ENCODE assay signal across 19 cellular contexts in the genomic region with DNA sequence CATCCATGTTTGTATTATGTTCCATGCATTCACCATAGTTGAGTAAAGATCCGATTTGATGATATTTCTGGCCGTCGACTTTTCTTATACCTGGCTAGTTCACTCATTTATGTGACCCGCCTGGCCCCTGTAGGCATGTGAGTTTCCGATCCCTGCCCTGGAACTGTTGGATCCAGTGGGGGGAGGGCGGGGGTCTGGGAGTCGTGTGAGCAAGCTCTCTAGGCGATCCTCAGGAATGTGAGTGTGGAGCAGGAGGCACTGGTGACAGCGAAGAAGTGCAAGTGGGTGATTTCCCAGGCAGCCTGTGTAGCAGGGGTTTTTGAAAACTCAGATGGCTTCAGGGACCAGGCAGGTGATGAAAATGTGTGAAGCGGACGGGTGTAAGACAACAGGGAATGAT. TPM values are rescaled to one million over a fixed set of nuclear protein-coding genes. Genes with fewer than 3 reads are reported as not detected.
DNase-seq lines count a peak whose midpoint lies in the region; FAIRE-seq and TF ChIP-seq lines count a peak whose summit lies in the region.
"Had no signal": no experiment of that assay in that cellular context is flagged by ENCODE, and none has a peak within 500 bp of the region (broad histone marks: within the 10 kb centered on the region; RNA-seq: fewer than 3 reads in every experiment).

No MANE protein-coding gene starts in this region.

- H3K27me3 ChIP-seq in mammary epithelial cell (ENCODE audit: insufficient read depth, low read length) (no peaks in the 10 kb centered on the region), neuronal stem cell (ENCODE audit: control insufficient read depth in 3 of 3, insufficient read depth in 3 of 3, low read depth in 1 of 3, low read length in 3 of 3) (no peaks in the 10 kb centered on the region), thyroid gland (no peaks in the 10 kb centered on the region)

- TF ChIP-seq POLR2A in thyroid gland (IDR thresholded peaks at IDR 0.05) (no peak), GM12891 (IDR thresholded peaks at IDR 0.05; ENCODE audit: low read depth, low read length) (no peak)

- H3K79me2 ChIP-seq in mammary epithelial cell (ENCODE audit: insufficient read depth, low read length): no peaks in the 10 kb centered on the region

- H3K4me3 Mint-ChIP-seq in MCF 10A (ENCODE audit: unreplicated experiment): no peak overlapping the region
- H3K4me3 Mint-ChIP-seq in endothelial cell (ENCODE audit: unreplicated experiment): peak overlapping the region; percentile 26

- H2BK15ac ChIP-seq in neuronal stem cell (ENCODE audit: low read length): no peak overlapping the region

- H3K9me3 Mint-ChIP-seq in MCF 10A (ENCODE audit: unreplicated experiment) (no peaks in the 10 kb centered on the region), endothelial cell (ENCODE audit: unreplicated experiment) (no peaks in the 10 kb centered on the region)
- H3K9me3 Mint-ChIP-seq: CD4-positive, CD25-positive, alpha-beta regulatory T cell had no signal

- H2BK120ac ChIP-seq in neuronal stem cell (ENCODE audit: low read depth, low read length): no peak overlapping the region

- H3K27ac Mint-ChIP-seq in MCF 10A (ENCODE audit: low read depth, unreplicated experiment): peak overlapping the region; percentile 57
- peak overlapping the region; percentile 64 for H3K27ac Mint-ChIP-seq in endothelial cell (ENCODE audit: unreplicated experiment)
- H3K27ac Mint-ChIP-seq: CD4-positive, CD25-positive, alpha-beta regulatory T cell had no signal

- H3K36me3 Mint-ChIP-seq in MCF 10A (ENCODE audit: insufficient read depth, unreplicated experiment) (peaks cover 49% of the 10 kb centered on the region), endothelial cell (ENCODE audit: low read depth, unreplicated experiment) (peaks cover 36% of the 10 kb centered on the region)

- H4K8ac ChIP-seq in neuronal stem cell (ENCODE audit: low read depth, low read length): no peak overlapping the region

- H2BK5ac ChIP-seq in neuronal stem cell (ENCODE audit: low read length): no peak overlapping the region

- BruUV-seq in MCF 10A (replicated peaks; lab: Mats Ljungman, UMichigan) (no TSS peak), mammary epithelial cell (replicated peaks; lab: Mats Ljungman, UMichigan) (no TSS peak)

- no peak overlapping the region for H2AFZ ChIP-seq in mammary epithelial cell (ENCODE audit: low read depth, low read length)
- no peak overlapping the region for H2AFZ ChIP-seq in neuronal stem cell (ENCODE audit: low read length)

- no peak overlapping the region for H3K14ac ChIP-seq in neuronal stem cell (ENCODE audit: low read length)

- H3K4me1 Mint-ChIP-seq in MCF 10A (ENCODE audit: insufficient read depth, unreplicated experiment) (peaks cover 4% of the 10 kb centered on the region), endothelial cell (ENCODE audit: unreplicated experiment) (no peaks in the 10 kb centered on the region)
- H3K4me1 Mint-ChIP-seq: CD4-positive, CD25-positive, alpha-beta regulatory T cell had no signal

- no peaks in the 10 kb centered on the region for H3K4me1 ChIP-seq in mammary epithelial cell (ENCODE audit: insufficient read depth, low read length)
- H3K4me1 ChIP-seq in neuronal stem cell (ENCODE audit: control insufficient read depth in 2 of 2, insufficient read depth in 1 of 2, low read depth in 1 of 2, low read length in 2 of 2): no peaks in the 10 kb centered on the region
- H3K4me1 ChIP-seq in thyroid gland: no peaks in the 10 kb centered on the region

- no peak overlapping the region for H3K23ac ChIP-seq in neuronal stem cell (ENCODE audit: low read depth, low read length, poor library complexity)

- CTCF ChIA-PET in MCF 10A (lab: Yijun Ruan, JAX) (no interaction called here), mammary epithelial cell (lab: Charles Lee; ENCODE audit: low non-redundant PET) (no interaction called here)

- H4K91ac ChIP-seq in neuronal stem cell (ENCODE audit: low read depth, low read length, poor library complexity): no peak overlapping the region

- no peak for FAIRE-seq in GM12891 (lab: Jason Lieb, UNC)
- FAIRE-seq: GM19239, RCC 7860 had no signal

- H3K79me1 ChIP-seq in neuronal stem cell (ENCODE audit: low read depth, low read length): no peaks in the 10 kb centered on the region

- H3K4me3 ChIP-seq in mammary epithelial cell (replicated peaks in 1 of 3; ENCODE audit: insufficient read depth in 1 of 3, low read depth in 2 of 3, low read length in 3 of 3): no peak overlapping the region
- no peak overlapping the region for H3K4me3 ChIP-seq in neuronal stem cell (ENCODE audit: low read length in 2 of 2)
- H3K4me3 ChIP-seq in thyroid gland (replicated peaks in 1 of 3): no peak overlapping the region
- H3K4me3 ChIP-seq: SK-N-MC had no signal

- dilution Hi-C loops in mammary epithelial cell (cut with HindIII; ENCODE audit: low sequenced_read_pairs): no loop called here

- TF ChIP-seq CTCF in MCF 10A (IDR thresholded peaks at IDR 0.05; ENCODE audit: unreplicated experiment): no peak
- no peak for TF ChIP-seq CTCF in mammary epithelial cell (conservative IDR thresholded peaks at IDR 0.05 in 1 of 2, IDR thresholded peaks at IDR 0.05 in 1 of 2; ENCODE audit: extremely low read depth in 1 of 2, insufficient read depth in 1 of 2, low read depth in 1 of 2, low read length in 2 of 2)
- TF ChIP-seq CTCF in endothelial cell (IDR thresholded peaks at IDR 0.05; ENCODE audit: unreplicated experiment): no peak
- TF ChIP-seq CTCF in thyroid gland (IDR thresholded peaks at IDR 0.05): no peak

- DNase-seq in MCF 10A (ENCODE audit: unreplicated experiment) (no peak), mammary epithelial cell (no peak), endothelial cell (ENCODE audit: low spot score) (no peak), neuronal stem cell (ENCODE audit: low spot score) (no peak), thyroid gland (no peak), dedifferentiated amniotic fluid mesenchymal stem cell (ENCODE audit: extremely low spot score) (no peak), GM12891 (ENCODE audit: insufficient read length, low spot score) (no peak)
- no peak for DNase-seq in stimulated activated CD4-positive, alpha-beta T cell treated with anti-CD3 and anti-CD28 coated beads, Interleukin-4, amount 100 ng/mL, for 4 hours
- DNase-seq: AML-193; CD4-positive, CD25-positive, alpha-beta regulatory T cell; COR-L47; DMS153; GDM1; NCI-H1092 treated with DMSO at 0.1 percent for 48 hours; NCI-H146; NCI-H2081 treated with DMSO at 0.1 percent for 48 hours had no signal

- H2AK5ac ChIP-seq in neuronal stem cell (ENCODE audit: low read depth, low read length): no peak overlapping the region

- POLR2A ChIA-PET in MCF 10A (lab: Yijun Ruan, JAX): no interaction called here

- no peak overlapping the region for H3K18ac ChIP-seq in neuronal stem cell (ENCODE audit: low read length)

- no peaks in the 10 kb centered on the region for H4K20me1 ChIP-seq in mammary epithelial cell (ENCODE audit: insufficient read depth, low read length)

- H3K27ac ChIP-seq in mammary epithelial cell (ENCODE audit: insufficient read depth, low read depth, low read length) (no peak overlapping the region), neuronal stem cell (replicated peaks; ENCODE audit: low read length) (no peak overlapping the region), thyroid gland (peak overlapping the region in 1 of 3 donors; percentile 38)

- peaks cover 2% of the 10 kb centered on the region for H3K36me3 ChIP-seq in mammary epithelial cell (ENCODE audit: insufficient read depth, low read length)
- H3K36me3 ChIP-seq in neuronal stem cell (replicated peaks in 1 of 2; ENCODE audit: control insufficient read depth in 2 of 2, insufficient read depth in 2 of 2, low read length in 2 of 2): peaks cover 44 to 76% of the 10 kb centered on the region in 2 donors
- H3K36me3 ChIP-seq in thyroid gland: peaks cover 31 to 33% of the 10 kb centered on the region in 2 donors

- H3K4ac ChIP-seq in neuronal stem cell (ENCODE audit: low read length): no peak overlapping the region

- H3K4me2 ChIP-seq in mammary epithelial cell (ENCODE audit: insufficient read depth, low read depth, low read length) (no peak overlapping the region), neuronal stem cell (ENCODE audit: insufficient read depth, low read length, poor library complexity, severe bottlenecking) (no peak overlapping the region)

- H3K9ac ChIP-seq in mammary epithelial cell (ENCODE audit: insufficient read depth, low read length) (no peak overlapping the region), neuronal stem cell (ENCODE audit: low read depth, low read length, poor library complexity) (peak overlapping the region; percentile 31)

- H3K9me3 ChIP-seq in mammary epithelial cell (replicated peaks; ENCODE audit: insufficient read depth, low read length) (no peaks in the 10 kb centered on the region), neuronal stem cell (replicated peaks in 1 of 2; ENCODE audit: control insufficient read depth in 2 of 2, insufficient read depth in 1 of 2, low read depth in 1 of 2, low read length in 2 of 2) (no peaks in the 10 kb centered on the region), thyroid gland (no peaks in the 10 kb centered on the region)

- H3K27me3 Mint-ChIP-seq in MCF 10A (ENCODE audit: insufficient read depth, unreplicated experiment): no peaks in the 10 kb centered on the region
- H3K27me3 Mint-ChIP-seq in endothelial cell (ENCODE audit: unreplicated experiment): peaks cover 12% of the 10 kb centered on the region
- H3K27me3 Mint-ChIP-seq: CD4-positive, CD25-positive, alpha-beta regulatory T cell had no signal

- in situ Hi-C loops in mammary epithelial cell (cut with MboI; ENCODE audit: low sequenced_read_pairs in 2 of 2): no loop called here

- no peak overlapping the region for H2BK12ac ChIP-seq in neuronal stem cell (ENCODE audit: low read length)

- WGBS in mammary epithelial cell (ENCODE audit: low coverage, missing lambda C conversion rate): 97% methylated on average over 9 of the region's 11 CpGs
- no CpG with 5 or more reads among the region's 11 CpGs for WGBS in neuronal stem cell (ENCODE audit: extremely low coverage in 2 of 2, insufficient read length in 2 of 2, insufficient replicate concordance in 1 of 2), 2 donors
- WGBS in thyroid gland, 2 donors: 80 to 87% methylated on average over 11 of the region's 11 CpGs

- intact Hi-C loops in MCF 10A (cut with micrococcal nuclease): no loop called here
- intact Hi-C loops in mammary epithelial cell (cut with micrococcal nuclease): no loop called here
- intact Hi-C loops in thyroid gland (cut with DNase I): no loop called here

RNA-seq across cellular contexts. Expression of a gene that starts 10.6 kb away (rescaled TPM):
- 68.5 and 78.8 TPM in 2 replicates for total RNA-seq in MCF 10A (2022)
- total RNA-seq in mammary epithelial cell: 10 to 100 TPM; 28.8 to 85.6 TPM
- polyA plus RNA-seq in mammary epithelial cell: 57.1 TPM
- 50.3 TPM for polyA minus RNA-seq in mammary epithelial cell
- 231 TPM for total RNA-seq in endothelial cell (ENCODE audit: unreplicated experiment)
- 316 TPM for polyA plus RNA-seq in neuronal stem cell (2013, experiment 1 of 2)
- polyA plus RNA-seq in neuronal stem cell (2013, experiment 2 of 2): 321 TPM
- total RNA-seq in thyroid gland: 100 to 1,000 TPM in 2 of 4 donors, 10 to 100 TPM in 2; 88.3 to 148 (median 98.9) TPM
- 50.1 TPM for polyA plus RNA-seq in GM12891 (2012; ENCODE audit: low read depth, missing spikeins)

RNA-seq across cellular contexts. Expression of a gene that starts 22.2 kb away (rescaled TPM):
- total RNA-seq in MCF 10A (2022) (39.9 and 43.2 TPM in 2 replicates), mammary epithelial cell (10 to 100 TPM; 18.3 to 51.8 TPM), endothelial cell (ENCODE audit: unreplicated experiment) (117 TPM), thyroid gland (10 to 100 TPM; 42.6 to 50.2 (median 44.9) TPM)
- 29.7 TPM for polyA plus RNA-seq in mammary epithelial cell
- polyA minus RNA-seq in mammary epithelial cell: 45.4 TPM
- polyA plus RNA-seq in neuronal stem cell (2013, experiment 1 of 2): 63.1 TPM
- 64.7 TPM for polyA plus RNA-seq in neuronal stem cell (2013, experiment 2 of 2)
- polyA plus RNA-seq in GM12891 (2012; ENCODE audit: low read depth, missing spikeins): 34.5 TPM

RNA-seq across cellular contexts. Expression of a gene that starts 27.1 kb away (rescaled TPM):
- total RNA-seq in MCF 10A (2022) (70.7 and 90.3 TPM in 2 replicates), mammary epithelial cell (10 to 100 TPM; 40.0 to 99.3 TPM), endothelial cell (ENCODE audit: unreplicated experiment) (96.0 TPM), thyroid gland (100 to 1,000 TPM in 1 of 4 donors, 10 to 100 TPM in 3; 54.6 to 124 (median 84.3) TPM)
- 27.7 TPM for polyA plus RNA-seq in mammary epithelial cell
- 39.0 TPM for polyA minus RNA-seq in mammary epithelial cell
- polyA plus RNA-seq in neuronal stem cell (2013, experiment 1 of 2): 56.3 TPM
- polyA plus RNA-seq in neuronal stem cell (2013, experiment 2 of 2): 62.9 TPM
- 35.2 TPM for polyA plus RNA-seq in GM12891 (2012; ENCODE audit: low read depth, missing spikeins)

RNA-seq across cellular contexts. Expression of a gene that starts 27.2 kb away (rescaled TPM):
- total RNA-seq in MCF 10A (2022) (10.9 and 19.0 TPM in 2 replicates), mammary epithelial cell (10 to 100 TPM in 1 of 2 donors, 1 to 10 TPM in 1; 9.2 to 10.8 TPM), endothelial cell (ENCODE audit: unreplicated experiment) (15.6 TPM), thyroid gland (10 to 100 TPM; 20.1 to 40.1 (median 33.3) TPM)
- polyA plus RNA-seq in mammary epithelial cell: 9.0 TPM
- 34.3 TPM for polyA minus RNA-seq in mammary epithelial cell
- polyA plus RNA-seq in neuronal stem cell (2013, experiment 1 of 2): 24.3 TPM
- polyA plus RNA-seq in neuronal stem cell (2013, experiment 2 of 2): 23.9 TPM
- polyA plus RNA-seq in GM12891 (2012; ENCODE audit: low read depth, missing spikeins): 15.1 TPM

RNA-seq across cellular contexts. Expression of a gene that starts 36.8 kb away (rescaled TPM):
- total RNA-seq in MCF 10A (2022) (74.7 and 79.2 TPM in 2 replicates), mammary epithelial cell (10 to 100 TPM; 12.3 to 68.3 TPM), endothelial cell (ENCODE audit: unreplicated experiment) (48.2 TPM), thyroid gland (10 to 100 TPM; 16.7 to 26.0 (median 21.5) TPM)
- 57.0 TPM for polyA plus RNA-seq in mammary epithelial cell
- polyA minus RNA-seq in mammary epithelial cell: 35.2 TPM
- polyA plus RNA-seq in neuronal stem cell (2013, experiment 1 of 2): 45.3 TPM
- polyA plus RNA-seq in neuronal stem cell (2013, experiment 2 of 2): 42.9 TPM
- polyA plus RNA-seq in GM12891 (2012; ENCODE audit: low read depth, missing spikeins): 14.6 TPM
